In the genomic region with DNA sequence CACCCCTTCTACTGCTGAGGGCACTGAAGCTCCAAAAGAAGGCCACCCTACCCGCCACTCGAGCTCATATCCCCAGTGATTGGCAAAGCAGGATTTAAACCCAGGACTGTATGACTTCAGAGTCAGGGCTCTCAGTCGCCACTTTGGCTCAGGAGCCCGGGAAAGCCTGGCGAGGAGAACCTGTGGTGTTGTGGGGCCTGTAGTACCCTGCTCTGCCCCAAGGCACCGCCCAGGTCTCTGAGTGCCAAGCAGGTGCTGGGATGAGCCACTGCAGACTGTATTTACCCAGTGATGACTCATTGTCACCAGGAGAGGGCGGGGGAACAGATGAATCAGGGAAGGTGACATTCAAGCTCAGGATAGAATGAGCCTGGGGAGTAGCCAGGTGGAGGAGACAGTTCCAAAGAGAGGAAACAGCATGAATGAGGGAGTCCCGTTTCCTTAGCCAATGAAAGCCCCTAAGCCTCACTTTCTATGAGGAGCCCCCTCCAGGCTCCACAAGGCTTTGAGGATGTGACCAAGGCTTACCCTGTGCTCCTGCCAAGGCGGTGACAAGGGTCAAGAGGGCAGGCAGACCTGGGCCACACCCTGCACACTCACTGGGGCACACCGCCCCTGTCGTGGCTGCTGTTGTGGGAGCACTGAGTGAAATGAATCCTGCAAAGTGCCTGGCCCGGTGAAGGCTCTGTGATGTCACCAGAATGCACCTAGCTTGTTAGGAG, we compare ENCODE assay signal across 1 cellular context.
TF ChIP-seq lines count a peak whose summit lies in the region.

No MANE protein-coding gene starts in this region.

TF ChIP-seq in GM12878, 131 proteins besides CTCF, POLR2A, EP300 and RAD21:
- peak in 1 of 2 experiments; percentile 43; a peak in 1 of 4 replicates for TF ChIP-seq IKZF2 (IDR thresholded peaks at IDR 0.05)
- peak; percentile 76 for TF ChIP-seq SMC3 (IDR thresholded peaks at IDR 0.05; ENCODE audit: borderline replicate concordance, low read length)
- peak; percentile 25; the same call in 1 of the 2 replicates for TF ChIP-seq CREM (IDR thresholded peaks at IDR 0.05; ENCODE audit: low read depth)
- peak; percentile 62; the same call in 1 of the 2 replicates for TF ChIP-seq EED (IDR thresholded peaks at IDR 0.05; ENCODE audit: low read depth)
- TF ChIP-seq IKZF1 (conservative IDR thresholded peaks at IDR 0.05), result peak; percentile 24; the same call in 1 of the 2 replicates
- TF ChIP-seq MYB (IDR thresholded peaks at IDR 0.05; ENCODE audit: borderline replicate concordance, low read depth, low read length), result no peak
- peak; percentile 64 for TF ChIP-seq NR2F1 (conservative IDR thresholded peaks at IDR 0.05)
- TF ChIP-seq RUNX3 (IDR thresholded peaks at IDR 0.05; ENCODE audit: low read length), result 0 out of 2 replicates have a peak, but pooled peaks have one; percentile 12
- TF ChIP-seq, protein P1, sequence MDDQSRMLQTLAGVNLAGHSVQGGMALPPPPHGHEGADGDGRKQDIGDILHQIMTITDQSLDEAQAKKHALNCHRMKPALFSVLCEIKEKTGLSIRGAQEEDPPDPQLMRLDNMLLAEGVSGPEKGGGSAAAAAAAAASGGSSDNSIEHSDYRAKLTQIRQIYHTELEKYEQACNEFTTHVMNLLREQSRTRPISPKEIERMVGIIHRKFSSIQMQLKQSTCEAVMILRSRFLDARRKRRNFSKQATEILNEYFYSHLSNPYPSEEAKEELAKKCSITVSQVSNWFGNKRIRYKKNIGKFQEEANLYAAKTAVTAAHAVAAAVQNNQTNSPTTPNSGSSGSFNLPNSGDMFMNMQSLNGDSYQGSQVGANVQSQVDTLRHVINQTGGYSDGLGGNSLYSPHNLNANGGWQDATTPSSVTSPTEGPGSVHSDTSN (IDR thresholded peaks at IDR 0.05; ENCODE audit: insufficient replicate concordance, low read depth, low read length), result no peak
- no peak for TF ChIP-seq ZNF592 (IDR thresholded peaks at IDR 0.05)
- TF ChIP-seq, protein P2, sequence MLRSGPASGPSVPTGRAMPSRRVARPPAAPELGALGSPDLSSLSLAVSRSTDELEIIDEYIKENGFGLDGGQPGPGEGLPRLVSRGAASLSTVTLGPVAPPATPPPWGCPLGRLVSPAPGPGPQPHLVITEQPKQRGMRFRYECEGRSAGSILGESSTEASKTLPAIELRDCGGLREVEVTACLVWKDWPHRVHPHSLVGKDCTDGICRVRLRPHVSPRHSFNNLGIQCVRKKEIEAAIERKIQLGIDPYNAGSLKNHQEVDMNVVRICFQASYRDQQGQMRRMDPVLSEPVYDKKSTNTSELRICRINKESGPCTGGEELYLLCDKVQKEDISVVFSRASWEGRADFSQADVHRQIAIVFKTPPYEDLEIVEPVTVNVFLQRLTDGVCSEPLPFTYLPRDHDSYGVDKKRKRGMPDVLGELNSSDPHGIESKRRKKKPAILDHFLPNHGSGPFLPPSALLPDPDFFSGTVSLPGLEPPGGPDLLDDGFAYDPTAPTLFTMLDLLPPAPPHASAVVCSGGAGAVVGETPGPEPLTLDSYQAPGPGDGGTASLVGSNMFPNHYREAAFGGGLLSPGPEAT (IDR thresholded peaks at IDR 0.05; ENCODE audit: low read depth), result peak; percentile 10; the same call in 1 of the 2 replicates
- no peak for TF ChIP-seq YBX1 (IDR thresholded peaks at IDR 0.05)
- TF ChIP-seq YY1 (IDR thresholded peaks at IDR 0.05; ENCODE audit: low read depth, low read length), result peak; percentile 61; the same call in 1 of the 2 replicates
- 0 out of 2 replicates have a peak, but pooled peaks have one; percentile 12 for TF ChIP-seq TCF12 (IDR thresholded peaks at IDR 0.05; ENCODE audit: low read depth, low read length)
